ENCODE assay signal across 1 cellular context in genomic region chr9:4113711-4114110, GRCh38.
TF ChIP-seq lines count a peak whose summit lies in the region.

No MANE protein-coding gene starts in this region.

TF ChIP-seq in H1, 55 proteins besides CTCF, POLR2A, EP300 and RAD21:
- TF ChIP-seq, protein P1, sequence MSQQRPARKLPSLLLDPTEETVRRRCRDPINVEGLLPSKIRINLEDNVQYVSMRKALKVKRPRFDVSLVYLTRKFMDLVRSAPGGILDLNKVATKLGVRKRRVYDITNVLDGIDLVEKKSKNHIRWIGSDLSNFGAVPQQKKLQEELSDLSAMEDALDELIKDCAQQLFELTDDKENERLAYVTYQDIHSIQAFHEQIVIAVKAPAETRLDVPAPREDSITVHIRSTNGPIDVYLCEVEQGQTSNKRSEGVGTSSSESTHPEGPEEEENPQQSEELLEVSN (IDR thresholded peaks at IDR 0.05): no peak
- no peak for TF ChIP-seq TAF7 (optimal IDR thresholded peaks at IDR 0.05; ENCODE audit: borderline replicate concordance, low read depth, low read length)
- no peak for TF ChIP-seq SAP30 (IDR thresholded peaks at IDR 0.05; ENCODE audit: insufficient read depth, insufficient replicate concordance, low read length)
- no peak for TF ChIP-seq GTF2F1 (IDR thresholded peaks at IDR 0.05; ENCODE audit: borderline replicate concordance, low read depth, low read length)
- TF ChIP-seq EZH2 (IDR thresholded peaks at IDR 0.05; ENCODE audit: low read depth, low read length, severe bottlenecking): no peak
- no peak for TF ChIP-seq JUND (IDR thresholded peaks at IDR 0.05; ENCODE audit: low read length)
- TF ChIP-seq, protein P2, sequence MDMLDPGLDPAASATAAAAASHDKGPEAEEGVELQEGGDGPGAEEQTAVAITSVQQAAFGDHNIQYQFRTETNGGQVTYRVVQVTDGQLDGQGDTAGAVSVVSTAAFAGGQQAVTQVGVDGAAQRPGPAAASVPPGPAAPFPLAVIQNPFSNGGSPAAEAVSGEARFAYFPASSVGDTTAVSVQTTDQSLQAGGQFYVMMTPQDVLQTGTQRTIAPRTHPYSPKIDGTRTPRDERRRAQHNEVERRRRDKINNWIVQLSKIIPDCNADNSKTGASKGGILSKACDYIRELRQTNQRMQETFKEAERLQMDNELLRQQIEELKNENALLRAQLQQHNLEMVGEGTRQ (IDR thresholded peaks at IDR 0.05; ENCODE audit: low read length): no peak
- no peak for TF ChIP-seq MAFK (IDR thresholded peaks at IDR 0.05; ENCODE audit: low read depth, low read length)
- TF ChIP-seq TBP (IDR thresholded peaks at IDR 0.05; ENCODE audit: low read depth, low read length): no peak
- TF ChIP-seq KDM4A (IDR thresholded peaks at IDR 0.05; ENCODE audit: low read depth, low read length, severe bottlenecking): no peak
- no peak for TF ChIP-seq NRF1 (IDR thresholded peaks at IDR 0.05; ENCODE audit: low read depth, low read length)
- TF ChIP-seq POLR2AphosphoS5 (IDR thresholded peaks at IDR 0.05; ENCODE audit: low read depth, low read length): no peak
- TF ChIP-seq RXRA (IDR thresholded peaks at IDR 0.05; ENCODE audit: insufficient read depth, low read depth, low read length): no peak
- TF ChIP-seq YY1 (IDR thresholded peaks at IDR 0.05; ENCODE audit: low read depth, low read length): no peak
- no peak for TF ChIP-seq BRCA1 (IDR thresholded peaks at IDR 0.05; ENCODE audit: low read depth, low read length)
- no peak for TF ChIP-seq SP4 (IDR thresholded peaks at IDR 0.05; ENCODE audit: low read length)
- TF ChIP-seq KDM1A (IDR thresholded peaks at IDR 0.05; ENCODE audit: borderline replicate concordance, low read length): no peak
- no peak for TF ChIP-seq HDAC6 (IDR thresholded peaks at IDR 0.05; ENCODE audit: low read depth, low read length)
TF ChIP-seq in H1: peak in this region for 0.
